ENCODE assay signal across 7 cellular contexts in the genomic region with DNA sequence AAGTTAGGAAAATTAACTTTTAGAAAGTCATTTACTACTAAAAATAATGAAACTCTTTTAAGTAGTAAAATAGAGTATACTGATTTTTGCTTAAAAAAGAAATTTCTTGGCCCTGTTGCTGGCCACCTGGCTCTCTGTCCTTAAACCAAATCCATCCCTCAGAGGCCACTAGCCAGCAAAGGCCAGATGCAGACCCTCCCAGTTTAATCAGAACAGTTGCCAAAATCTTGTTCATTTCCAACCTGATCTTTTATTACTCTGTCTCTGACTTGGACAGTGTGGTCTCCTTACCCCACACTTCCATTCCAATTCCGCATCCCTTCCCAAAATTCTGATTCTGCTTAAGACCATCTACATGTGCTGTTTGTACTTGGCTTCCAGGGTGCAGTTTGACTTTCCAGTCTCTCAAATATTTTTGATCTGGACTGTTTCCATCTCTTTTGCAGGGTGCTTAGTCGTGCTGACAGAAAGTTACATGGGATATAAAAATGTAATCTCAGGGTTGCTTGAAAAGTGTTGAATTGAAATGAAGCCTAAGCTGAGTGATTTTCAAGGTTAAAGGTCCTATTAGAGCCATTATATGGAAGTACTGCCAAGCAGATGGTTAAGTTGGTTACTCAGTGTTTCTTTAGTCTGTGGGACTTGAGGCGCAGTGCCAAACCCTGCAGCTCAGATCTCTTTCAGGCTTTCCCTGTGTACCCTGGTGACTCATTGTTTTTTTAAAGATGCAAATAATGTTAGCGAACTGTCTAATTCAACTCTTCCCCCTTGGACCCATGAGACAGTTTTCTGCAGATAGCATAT. TPM values are rescaled to one million over a fixed set of nuclear protein-coding genes. Genes with fewer than 3 reads are reported as not detected.
A peak's percentile ranks its signal among the peaks of the same experiment; 100 is the strongest.
DNase-seq lines count a peak whose midpoint lies in the region; ATAC-seq and TF ChIP-seq lines count a peak whose summit lies in the region.

No MANE protein-coding gene starts in this region.

- peak overlapping the region in 1 of 4 donors; percentile 23 for H3K27ac ChIP-seq in upper lobe of left lung

- peak; percentile 86 for DNase-seq in HPDE6-E6E7 (ENCODE audit: extremely low spot score)
- no peak for DNase-seq in activated B cell treated with CpG ODN at 0.5 μM for 24 hours
- DNase-seq in hepatic stellate cell (ENCODE audit: low spot score), result peak; percentile 84
- DNase-seq in upper lobe of left lung, result peak in 1 of 2 donors; percentile 85
- DNase-seq in central memory CD4-positive, alpha-beta T cell, result no peak

- CTCF ChIA-PET in activated B cell treated with CpG ODN at 0.5 μM for 24 hours (lab: Charles Lee), result no interaction called here

- no peak overlapping the region for H3K4me3 ChIP-seq in upper lobe of left lung

- H3K9me3 Mint-ChIP-seq in activated B cell treated with CpG ODN at 0.5 μM for 24 hours, result no peaks in the 10 kb centered on the region

- ATAC-seq in GM18498 (IDR thresholded peaks at IDR 0.05; ENCODE audit: unreplicated experiment), result peak; percentile 91
- ATAC-seq in GM21528 (IDR thresholded peaks at IDR 0.05; ENCODE audit: low FRiP score, unreplicated experiment), result peak; percentile 67
- peak; percentile 65 for ATAC-seq in activated B cell treated with CpG ODN at 0.5 μM for 24 hours (ENCODE audit: low read depth)
- ATAC-seq in upper lobe of left lung (ENCODE audit: low FRiP score in 2 of 2), result peak; percentile 77 to 90

- no peak overlapping the region for H3K27ac Mint-ChIP-seq in activated B cell treated with CpG ODN at 0.5 μM for 24 hours

- H3K9me3 ChIP-seq in upper lobe of left lung, result no peaks in the 10 kb centered on the region

- H3K4me3 Mint-ChIP-seq in activated B cell treated with CpG ODN at 0.5 μM for 24 hours, result no peak overlapping the region

- H3K36me3 Mint-ChIP-seq in activated B cell treated with CpG ODN at 0.5 μM for 24 hours (ENCODE audit: low read depth), result no peaks in the 10 kb centered on the region

- no peaks in the 10 kb centered on the region for H3K36me3 ChIP-seq in upper lobe of left lung

- 38 to 52% methylated on average over 4 of the region's 4 CpGs for WGBS in upper lobe of left lung, 2 donors

- POLR2A ChIA-PET in activated B cell treated with CpG ODN at 0.5 μM for 24 hours (lab: Charles Lee), result no interaction called here

- no peaks in the 10 kb centered on the region for H3K27me3 ChIP-seq in upper lobe of left lung

- H3K27me3 Mint-ChIP-seq in activated B cell treated with CpG ODN at 0.5 μM for 24 hours, result no peaks in the 10 kb centered on the region

- no peak for TF ChIP-seq EP300 in upper lobe of left lung (IDR thresholded peaks at IDR 0.05)

- intact Hi-C loops in activated B cell treated with CpG ODN at 0.5 μM for 24 hours (cut with micrococcal nuclease), result no loop called here

- H3K4me1 Mint-ChIP-seq in activated B cell treated with CpG ODN at 0.5 μM for 24 hours, result peaks cover 15% of the 10 kb centered on the region

- no peak for TF ChIP-seq POLR2A in upper lobe of left lung (IDR thresholded peaks at IDR 0.05)

- TF ChIP-seq CTCF in activated B cell treated with CpG ODN at 0.5 μM for 24 hours (IDR thresholded peaks at IDR 0.05) (no peak), upper lobe of left lung (IDR thresholded peaks at IDR 0.05) (no peak)

- peaks cover 15 to 27% (median 21%) of the 10 kb centered on the region in 4 donors for H3K4me1 ChIP-seq in upper lobe of left lung

RNA-seq across cellular contexts. Expression of gene DCP2, which starts 18.4 kb away (rescaled TPM):
- total RNA-seq in activated B cell treated with CpG ODN at 0.5 μM for 24 hours (53.5 and 56.0 TPM in 2 replicates), upper lobe of left lung (100 to 1,000 TPM in 1 of 6 donors, 10 to 100 TPM in 5; 17.8 to 111 (median 53.2) TPM)

RNA-seq across cellular contexts. Expression of gene REEP5, which starts 36.1 kb away (rescaled TPM):
- total RNA-seq in activated B cell treated with CpG ODN at 0.5 μM for 24 hours (44.5 and 46.8 TPM in 2 replicates), upper lobe of left lung (100 to 1,000 TPM in 2 of 6 donors, 10 to 100 TPM in 4; 43.0 to 108 (median 95.3) TPM)

Comparison
In these comparisons a context has a peak if more than half of its experiments do, and no peak if none do; other contexts are left out.
1. DNase-seq: peak in HPDE6-E6E7 (single experiment) and hepatic stellate cell (single experiment); none in activated B cell treated with CpG ODN at 0.5 μM for 24 hours (single experiment) and central memory CD4-positive, alpha-beta T cell (single experiment).
2. Peak in every context shown above with its lines, with median percentiles within 50 percentile points of each other: ATAC-seq.